9 cellular contexts compared by ENCODE assay signal in the genomic region with DNA sequence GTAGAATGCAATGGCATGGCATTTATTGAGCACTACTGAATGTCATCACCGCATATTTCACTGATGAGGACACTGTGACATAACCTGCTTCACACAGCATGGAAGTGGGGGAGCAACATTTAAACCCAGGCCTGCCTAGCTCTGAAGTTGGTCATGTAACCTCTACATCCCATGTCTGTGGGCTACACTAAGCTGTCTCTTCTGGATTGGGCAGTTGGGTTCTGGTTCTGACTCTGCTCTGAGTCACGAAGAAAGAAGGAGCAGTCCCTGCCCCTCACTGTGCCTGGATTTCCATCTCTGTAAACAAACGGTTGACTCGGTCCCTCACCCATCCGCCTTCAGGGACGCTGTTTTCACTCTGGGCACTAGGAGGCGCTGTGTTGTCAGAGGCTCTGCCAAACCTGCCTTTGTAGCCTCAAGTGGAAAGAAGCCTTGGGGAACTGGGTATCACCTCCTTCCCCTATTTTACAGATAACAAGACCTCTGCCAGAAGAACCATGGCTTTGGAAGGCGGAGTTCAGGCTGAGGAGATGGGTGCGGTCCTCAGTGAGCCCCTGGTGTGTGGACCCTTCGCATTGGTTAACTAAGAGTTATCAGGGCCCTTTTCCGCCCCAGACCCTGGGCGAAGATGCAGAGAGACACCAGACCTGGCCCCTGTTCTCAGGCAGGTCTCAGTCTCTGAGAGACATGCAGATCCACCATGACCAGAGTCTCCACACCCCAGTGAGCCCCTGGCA. TPM values are rescaled to one million over a fixed set of nuclear protein-coding genes. Genes with fewer than 3 reads are reported as not detected.
DNase-seq lines count a peak whose midpoint lies in the region; TF ChIP-seq lines count a peak whose summit lies in the region.
"Had no signal": no experiment of that assay in that cellular context is flagged by ENCODE, and none has a peak within 500 bp of the region (broad histone marks: within the 10 kb centered on the region; RNA-seq: fewer than 3 reads in every experiment).

No MANE protein-coding gene starts in this region.

- H3K27me3 Mint-ChIP-seq in nephron (ENCODE audit: low read depth) = peaks cover 36% of the 10 kb centered on the region

- no peak for TF ChIP-seq EP300 in stomach (IDR thresholded peaks at IDR 0.05)

- H3K27ac Mint-ChIP-seq in nephron = no peak overlapping the region
- H3K27ac Mint-ChIP-seq: T-helper 1 cell treated with Interleukin-12 subunit alpha and Interleukin-12 subunit beta and Interleukin-4 antibody, amounts not matched to agents 30 μg/mL and 1 μg/mL, for 36 hours had no signal

- peaks cover 8% of the 10 kb centered on the region for H3K27me3 ChIP-seq in NT2/D1 (ENCODE audit: insufficient read depth, insufficient read length)
- peaks cover 0 to 22% (median 0%) of the 10 kb centered on the region in 3 donors for H3K27me3 ChIP-seq in stomach

- peak; percentile 40 for DNase-seq in COR-L47 (lab: John Stamatoyannopoulos, UW)
- DNase-seq in HFF-Myc (ENCODE audit: extremely low read depth, low read depth) = peak; percentile 58
- peak; percentile 74 for DNase-seq in NT2/D1 (ENCODE audit: low read depth, low spot score)
- DNase-seq in activated CD8-positive, alpha-beta memory T cell treated with anti-CD3 and anti-CD28 coated beads for 4 hours (ENCODE audit: low read depth in 2 of 2) = peak; percentile 48 to 52
- DNase-seq in epithelial cell of proximal tubule (ENCODE audit: low read depth) = peak; percentile 50
- DNase-seq in stomach = peak; percentile 72
- DNase-seq in NCI-H2029 (lab: John Stamatoyannopoulos, UW) = no peak

- H3K4me3 ChIP-seq in HFF-Myc (replicated peaks; ENCODE audit: low read depth, low read length) (no peak overlapping the region), NT2/D1 (ENCODE audit: insufficient read length, low read depth) (no peak overlapping the region), epithelial cell of proximal tubule (ENCODE audit: low read depth, low read length) (no peak overlapping the region), stomach (no peak overlapping the region)

- H3K36me3 Mint-ChIP-seq in nephron (ENCODE audit: low read depth) = no peaks in the 10 kb centered on the region

- no peaks in the 10 kb centered on the region for H3K4me1 Mint-ChIP-seq in nephron

- 37 to 40% (median 37%) methylated on average over 12 of the region's 12 CpGs for WGBS in stomach, 5 donors

- TF ChIP-seq POLR2A in stomach (IDR thresholded peaks at IDR 0.05) = no peak

- H3K9ac ChIP-seq in NT2/D1 (ENCODE audit: insufficient read length, low read depth) = no peak overlapping the region

- H3K9me3 ChIP-seq in NT2/D1 (ENCODE audit: insufficient read depth, low read length) (no peaks in the 10 kb centered on the region), stomach (no peaks in the 10 kb centered on the region)

- H3K4me1 ChIP-seq in NT2/D1 (ENCODE audit: insufficient read depth, insufficient read length) (peaks cover 5% of the 10 kb centered on the region), stomach (peaks cover 0 to 10% (median 3%) of the 10 kb centered on the region in 4 donors)

- peak; percentile 99 for TF ChIP-seq CTCF in HFF-Myc (IDR thresholded peaks at IDR 0.05; ENCODE audit: low read depth, low read length, missing control alignments)
- peak; percentile 99 for TF ChIP-seq CTCF in epithelial cell of proximal tubule (conservative IDR thresholded peaks at IDR 0.05; ENCODE audit: low read depth, low read length)
- peak; percentile 86 to 90 (median 87) for TF ChIP-seq CTCF in nephron (IDR thresholded peaks at IDR 0.05; ENCODE audit: unreplicated experiment in 3 of 3)
- TF ChIP-seq CTCF in stomach (IDR thresholded peaks at IDR 0.05) = peak in 5 of 7 experiments; percentile 72 to 89 (median 82)

- H3K36me3 ChIP-seq in NT2/D1 (ENCODE audit: insufficient read depth, insufficient read length, low read length) = no peaks in the 10 kb centered on the region
- no peaks in the 10 kb centered on the region for H3K36me3 ChIP-seq in stomach

- H3K4me3 Mint-ChIP-seq in nephron = no peak overlapping the region
- H3K4me3 Mint-ChIP-seq: T-helper 1 cell treated with Interleukin-12 subunit alpha and Interleukin-12 subunit beta and Interleukin-4 antibody, amounts not matched to agents 30 μg/mL and 1 μg/mL, for 36 hours had no signal

- no peak overlapping the region for H3K27ac ChIP-seq in stomach

- H3K9me3 Mint-ChIP-seq in nephron = no peaks in the 10 kb centered on the region
- H3K9me3 Mint-ChIP-seq: T-helper 1 cell treated with Interleukin-12 subunit alpha and Interleukin-12 subunit beta and Interleukin-4 antibody, amounts not matched to agents 30 μg/mL and 1 μg/mL, for 36 hours had no signal

- intact Hi-C loops in stomach (cut with DNase I; ENCODE audit: low total_unique reads) = loop anchor here (10.0 kb wide), 1 partner anchor 99 kb away; no protein-coding TSS in a partner anchor

RNA-seq across cellular contexts. Expression of gene ARHGEF17, which starts 12.6 kb away (rescaled TPM):
- total RNA-seq in epithelial cell of proximal tubule = 18.3 and 26.4 TPM in 2 replicates
- 10 to 100 TPM; 29.9 to 66.5 (median 38.8) TPM for total RNA-seq in stomach
- polyA plus RNA-seq in stomach = 10 to 100 TPM in 2 of 3 donors, 1 to 10 TPM in 1; 5.0 to 13.1 (median 10.8) TPM

RNA-seq across cellular contexts. Expression of gene P2RY6, which starts 23.3 kb away (rescaled TPM):
- total RNA-seq in epithelial cell of proximal tubule (3.7 and 4.0 TPM in 2 replicates), stomach (1 to 10 TPM in 1 of 5 donors, under 1 TPM in 1, not detected in 3; 0.29 to 1.3 TPM)
- 1 to 10 TPM; 1.2 to 2.9 (median 2.1) TPM for polyA plus RNA-seq in stomach
